In the genomic region with DNA sequence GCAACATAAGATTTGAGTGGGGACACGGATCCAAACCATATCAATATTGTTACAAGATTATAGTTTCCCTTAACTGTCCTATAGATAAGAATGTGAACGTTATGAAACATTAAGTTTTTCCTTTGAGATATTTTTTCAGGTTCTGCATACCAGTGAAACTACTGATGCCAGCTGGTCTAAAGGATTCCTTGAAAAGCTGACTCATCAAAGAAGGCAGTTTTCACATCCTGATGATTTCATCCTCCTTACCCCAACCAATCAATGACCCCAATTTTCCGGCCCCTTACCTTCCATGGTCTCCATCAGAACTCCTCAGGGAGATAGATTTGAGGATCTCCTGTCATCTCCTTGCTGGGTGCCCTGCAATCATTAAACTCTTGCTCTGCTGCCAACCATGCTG, we compare ENCODE assay signal across 30 cellular contexts.
"Had no signal": no experiment of that assay in that cellular context is flagged by ENCODE, and none has a peak within 500 bp of the region (broad histone marks: within the 10 kb centered on the region; RNA-seq: fewer than 3 reads in every experiment).

No MANE protein-coding gene starts in this region.

- H3K4me2 ChIP-seq: hepatocyte had no signal

- H3K27ac ChIP-seq: colonic mucosa, coronary artery, dorsolateral prefrontal cortex, epithelial cell of prostate, esophagus muscularis mucosa, esophagus squamous epithelium, foreskin keratinocyte, gastrocnemius medialis, gastroesophageal sphincter, heart left ventricle, heart right ventricle, hepatocyte had no signal

- DNase-seq: colonic mucosa; cortex of kidney; dermis blood vessel endothelial cell; dorsolateral prefrontal cortex; effector CD4-positive, alpha-beta T cell; effector CD8-positive, alpha-beta T cell; effector memory CD4-positive, alpha-beta T cell; effector memory CD8-positive, alpha-beta T cell; endodermal cell; erythroblast; esophagus squamous epithelium; foreskin fibroblast; foreskin keratinocyte; foreskin melanocyte; gastrocnemius medialis; glutamatergic neuron; head of caudate nucleus; heart left ventricle; heart right ventricle had no signal

- H3K27me3 Mint-ChIP-seq: dendritic cell treated with granulocyte-macrophage colony-stimulating factor and Interleukin-4, amounts not matched to agents 40 ng/mL and 50 ng/mL, for 4 days had no signal

- H2AFZ ChIP-seq: hepatocyte had no signal

- H3K36me3 ChIP-seq: colonic mucosa, esophagus muscularis mucosa, esophagus squamous epithelium, gastrocnemius medialis, gastroesophageal sphincter, heart left ventricle, heart right ventricle had no signal

- H3K27me3 ChIP-seq: colonic mucosa, esophagus muscularis mucosa, esophagus squamous epithelium, foreskin keratinocyte, gastrocnemius medialis, gastroesophageal sphincter, heart left ventricle, heart right ventricle, hepatocyte had no signal

- H3K4me3 ChIP-seq: colonic mucosa, coronary artery, dorsolateral prefrontal cortex, esophagus muscularis mucosa, esophagus squamous epithelium, gastrocnemius medialis, gastroesophageal sphincter, heart left ventricle, heart right ventricle, hepatocyte had no signal

- H3K4me3 Mint-ChIP-seq: dendritic cell treated with granulocyte-macrophage colony-stimulating factor and Interleukin-4, amounts not matched to agents 40 ng/mL and 50 ng/mL, for 4 days; effector memory CD8-positive, alpha-beta T cell; endodermal cell had no signal

- ATAC-seq: effector memory CD8-positive, alpha-beta T cell; esophagus mucosa; foreskin keratinocyte; gastrocnemius medialis; gastroesophageal sphincter; heart left ventricle; heart right ventricle had no signal

- H3K27ac Mint-ChIP-seq: dendritic cell treated with granulocyte-macrophage colony-stimulating factor and Interleukin-4, amounts not matched to agents 40 ng/mL and 50 ng/mL, for 4 days; effector memory CD8-positive, alpha-beta T cell; endodermal cell had no signal

- H3K9me3 ChIP-seq: colonic mucosa, esophagus squamous epithelium, gastrocnemius medialis had no signal

- FAIRE-seq: colon, endometrium, endothelial cell of umbilical vein, frontal cortex had no signal

- H3K79me2 ChIP-seq: hepatocyte had no signal

- H3K4me1 ChIP-seq: colonic mucosa, esophagus muscularis mucosa, esophagus squamous epithelium, foreskin keratinocyte, gastrocnemius medialis, gastroesophageal sphincter, heart left ventricle, heart right ventricle had no signal

- H3K4me1 Mint-ChIP-seq: endodermal cell had no signal
